In the genomic region with DNA sequence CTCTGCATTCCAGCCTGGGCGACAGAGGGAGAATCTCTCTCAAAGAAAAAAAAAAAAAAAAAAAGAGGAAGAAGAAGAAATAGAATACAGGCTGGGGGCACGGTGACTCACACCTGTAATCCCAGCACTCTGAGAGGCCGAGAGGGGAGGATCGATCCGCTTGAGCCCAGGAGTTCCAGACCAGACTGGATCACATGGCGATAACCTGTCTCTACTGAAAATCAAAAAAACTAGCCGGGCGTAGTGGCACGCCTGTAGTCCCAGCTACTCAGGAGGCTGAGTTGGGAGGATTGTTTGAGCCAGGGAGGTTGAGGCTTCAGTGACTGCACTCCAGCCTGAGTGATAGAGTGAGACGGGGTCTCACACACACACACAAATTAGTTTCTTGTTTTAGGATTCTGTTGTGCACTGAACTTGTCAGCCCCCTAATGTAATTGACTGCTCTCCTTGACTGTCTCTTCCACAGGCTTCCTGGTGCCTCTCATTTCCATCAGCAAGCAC, we compare ENCODE assay signal across 6 cellular contexts. TPM values are rescaled to one million over a fixed set of nuclear protein-coding genes. Genes with fewer than 3 reads are reported as not detected.
DNase-seq lines count a peak whose midpoint lies in the region; ATAC-seq lines count a peak whose summit lies in the region.

No MANE protein-coding gene starts in this region.

- peaks cover 9% of the 10 kb centered on the region for H3K4me1 ChIP-seq in HAP-1
- H3K4me1 ChIP-seq in aorta (ENCODE audit: control insufficient read depth in 1 of 2, insufficient read depth in 2 of 2, low read length in 2 of 2) = peaks cover 0 to 3% of the 10 kb centered on the region in 2 donors

- ATAC-seq in T-cell (replicated peaks in 1 of 4) = no peak
- ATAC-seq in aorta (ENCODE audit: low FRiP score) = no peak

- DNase-seq in HAP-1 (ENCODE audit: low spot score in 2 of 2) (no peak), T-cell (no peak), inferior parietal cortex (ENCODE audit: extremely low spot score) (peak; percentile 5), aorta (no peak), NCI-H748 (lab: John Stamatoyannopoulos, UW; ENCODE audit: unreplicated experiment) (no peak), ureter (ENCODE audit: low spot score) (no peak)

- intact Hi-C loops in aorta (cut with DNase I) = loop anchor here (1.0 to 5.0 kb wide), 3 partner anchors 28 to 54 kb away; a partner anchor contains a TSS

- peak overlapping the region; percentile 100 for H3K27ac Mint-ChIP-seq in T-cell

- in situ Hi-C loops in HAP-1 (cut with MboI; ENCODE audit: low sequenced_read_pairs) = loop anchor here (5.0 kb wide), 1 partner anchor 189 kb away; no protein-coding TSS in a partner anchor

- H3K27me3 ChIP-seq in HAP-1 (ENCODE audit: low read depth) (no peaks in the 10 kb centered on the region), aorta (ENCODE audit: control insufficient read depth in 1 of 2, insufficient read depth in 2 of 2, low read length in 1 of 2) (no peaks in the 10 kb centered on the region)

- H3K4me3 Mint-ChIP-seq in T-cell = peak overlapping the region; percentile 83 to 98 (median 98)

- no peaks in the 10 kb centered on the region for H3K9me3 Mint-ChIP-seq in T-cell

- no peaks in the 10 kb centered on the region for H3K27me3 Mint-ChIP-seq in T-cell

- 69 to 70% methylated on average over 10 of the region's 10 CpGs for WGBS in aorta, 2 donors

- H3K36me3 ChIP-seq in HAP-1 (replicated peaks) (peaks cover 23% of the 10 kb centered on the region), aorta (ENCODE audit: control insufficient read depth in 1 of 2, insufficient read depth in 2 of 2, low read length in 1 of 2) (peaks cover 0 to 3% of the 10 kb centered on the region in 2 donors)

- no peaks in the 10 kb centered on the region for H3K9me3 ChIP-seq in HAP-1
- H3K9me3 ChIP-seq in aorta (ENCODE audit: control insufficient read depth, low read length) = no peaks in the 10 kb centered on the region

- H3K36me3 Mint-ChIP-seq in T-cell = peaks cover 22% of the 10 kb centered on the region

- peak overlapping the region; percentile 64 to 100 for H3K27ac ChIP-seq in aorta (ENCODE audit: low read depth in 1 of 2, low read length in 2 of 2)

- CTCF ChIA-PET in T-cell (lab: Charles Lee) = interaction anchor here (0.7 to 3.7 kb wide), 24 partner anchors 10 to 1720 kb away, joined by 3 to 104 read pairs (median 8); a partner anchor contains a TSS

- POLR2A ChIA-PET in T-cell (lab: Charles Lee) = interaction anchor here (0.7 to 1.6 kb wide), 6 partner anchors 12 to 65 kb away, joined by 3 to 19 read pairs (median 6); a partner anchor contains a TSS

- H3K4me3 ChIP-seq in HAP-1 (peak overlapping the region; percentile 51), aorta (ENCODE audit: low read length in 2 of 2) (no peak overlapping the region)

- H3K4me1 Mint-ChIP-seq in T-cell = peaks cover 61 to 68% (median 62%) of the 10 kb centered on the region in 3 donors

RNA-seq across cellular contexts. Expression of a gene that starts 1.0 kb away (rescaled TPM):
- total RNA-seq in T-cell (100 to 1,000 TPM; 119 to 160 (median 139) TPM), aorta (10 to 100 TPM; 78.3 to 79.2 TPM), ureter (82.5 TPM)
- 10 to 100 TPM; 40.9 to 48.0 TPM for polyA plus RNA-seq in aorta

RNA-seq across cellular contexts. Expression of a gene that starts 10.7 kb away (rescaled TPM):
- 10 to 100 TPM; 53.8 to 81.2 (median 64.0) TPM for total RNA-seq in T-cell
- 10 to 100 TPM; 44.6 to 59.1 TPM for total RNA-seq in aorta
- polyA plus RNA-seq in aorta = 10 to 100 TPM; 55.2 to 66.6 TPM
- total RNA-seq in ureter = 78.7 TPM

RNA-seq across cellular contexts. Expression of a gene that starts 11.2 kb away (rescaled TPM):
- 100 to 1,000 TPM in 4 of 5 donors, 10 to 100 TPM in 1; 92.1 to 107 (median 101) TPM for total RNA-seq in T-cell
- total RNA-seq in aorta = 100 to 1,000 TPM; 122 to 123 TPM
- 100 to 1,000 TPM; 222 to 345 TPM for polyA plus RNA-seq in aorta
- 159 TPM for total RNA-seq in ureter

RNA-seq across cellular contexts. Expression of a gene that starts 19.6 kb away (rescaled TPM):
- total RNA-seq in T-cell (10 to 100 TPM in 2 of 5 donors, 1 to 10 TPM in 3; 4.9 to 13.5 (median 9.4) TPM), aorta (1 to 10 TPM in 1 of 2 donors, under 1 TPM in 1; 0.52 to 5.7 TPM), ureter (7.7 TPM)
- polyA plus RNA-seq in aorta = 1 to 10 TPM in 1 of 2 donors, under 1 TPM in 1; 0.88 to 1.3 TPM

RNA-seq across cellular contexts. Expression of a gene that starts 27.5 kb away (rescaled TPM):
- total RNA-seq in T-cell (10 to 100 TPM in 3 of 5 donors, 1 to 10 TPM in 2; 7.2 to 17.5 (median 12.1) TPM), aorta (10 to 100 TPM; 15.2 to 19.5 TPM), ureter (17.0 TPM)
- polyA plus RNA-seq in aorta = 10 to 100 TPM; 38.7 to 49.6 TPM
